Comparison of ENCODE assay signal across 18 cellular contexts in the genomic region with DNA sequence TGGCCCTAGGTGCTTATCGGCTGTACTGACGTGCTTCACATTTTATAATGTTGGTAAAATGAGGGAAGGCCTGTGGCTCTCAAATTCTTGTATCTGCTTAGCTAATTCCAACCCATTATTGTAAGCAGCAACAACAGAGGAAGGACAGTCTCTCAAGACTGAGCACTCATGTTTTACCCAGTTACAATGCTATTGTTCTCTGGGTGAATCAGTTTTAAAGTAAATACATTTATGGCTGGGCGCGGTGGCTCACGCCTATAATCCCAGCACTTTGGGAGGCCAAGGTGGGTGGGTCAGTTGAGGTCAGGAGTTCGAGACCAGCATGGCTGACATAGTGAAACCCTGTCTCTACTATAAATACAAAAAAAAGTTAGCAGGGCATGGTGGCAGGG.
DNase-seq lines count a peak whose midpoint lies in the region; ATAC-seq and TF ChIP-seq lines count a peak whose summit lies in the region.
"Had no signal": no experiment of that assay in that cellular context is flagged by ENCODE, and none has a peak within 500 bp of the region (broad histone marks: within the 10 kb centered on the region; RNA-seq: fewer than 3 reads in every experiment).

No MANE protein-coding gene starts in this region.

- no peaks in the 10 kb centered on the region for H3K36me3 ChIP-seq in RWPE2 (ENCODE audit: low read depth)
- no peaks in the 10 kb centered on the region for H3K36me3 ChIP-seq in mucosa of descending colon (ENCODE audit: low read depth)

- H3K27me3 ChIP-seq in RWPE2 (ENCODE audit: insufficient read depth, poor library complexity, severe bottlenecking): no peaks in the 10 kb centered on the region

- no peaks in the 10 kb centered on the region for H3K36me3 Mint-ChIP-seq in type B pancreatic cell
- H3K36me3 Mint-ChIP-seq in activated CD4-positive, alpha-beta memory T cell treated with anti-CD3 and anti-CD28 coated beads, Interleukin-2, amount 10 ng/mL, durations not matched to agents 7 days and 5 days (ENCODE audit: low read depth): no peaks in the 10 kb centered on the region
- H3K36me3 Mint-ChIP-seq: CD4-positive, alpha-beta memory T cell had no signal

- H3K4me1 ChIP-seq in RWPE2 (ENCODE audit: insufficient read depth, poor library complexity, severe bottlenecking): no peaks in the 10 kb centered on the region
- H3K4me1 ChIP-seq in mucosa of descending colon (ENCODE audit: low read depth): peaks cover 12% of the 10 kb centered on the region

- H3K4me3 ChIP-seq in RWPE2 (ENCODE audit: severe bottlenecking) (no peak overlapping the region), mucosa of descending colon (no peak overlapping the region)

- no peak for DNase-seq in Right ventricle myocardium inferior (ENCODE audit: missing footprints)
- DNase-seq in cardiac septum (ENCODE audit: low spot score): no peak
- no peak for DNase-seq in RWPE2 (ENCODE audit: low spot score)
- peak; percentile 62 to 78 (median 63) for DNase-seq in mucosa of descending colon
- no peak for DNase-seq in type B pancreatic cell (ENCODE audit: extremely low spot score, unreplicated experiment)
- DNase-seq in activated CD4-positive, alpha-beta memory T cell treated with anti-CD3 and anti-CD28 coated beads, Interleukin-2, amount 10 ng/mL, durations not matched to agents 7 days and 5 days: no peak
- no peak for DNase-seq in HEK293T (ENCODE audit: extremely low spot score)
- DNase-seq: CD4-positive, alpha-beta memory T cell; IMR-90; Karpas-422; MM.1S; NCI-H1092; NCI-H1436 treated with DMSO at 0.1 percent for 48 hours; NCI-H2029 treated with DMSO at 0.1 percent for 48 hours; NCI-H82; RPMI8226 had no signal

- H3K4me1 Mint-ChIP-seq in type B pancreatic cell (ENCODE audit: unreplicated experiment): peaks cover 10% of the 10 kb centered on the region
- H3K4me1 Mint-ChIP-seq in activated CD4-positive, alpha-beta memory T cell treated with anti-CD3 and anti-CD28 coated beads, Interleukin-2, amount 10 ng/mL, durations not matched to agents 7 days and 5 days: no peaks in the 10 kb centered on the region

- H3K9me3 ChIP-seq in RWPE2 (ENCODE audit: severe bottlenecking) (no peaks in the 10 kb centered on the region), mucosa of descending colon (no peaks in the 10 kb centered on the region)

- CTCF ChIA-PET in activated CD4-positive, alpha-beta memory T cell treated with anti-CD3 and anti-CD28 coated beads, Interleukin-2, amount 10 ng/mL, durations not matched to agents 7 days and 5 days (lab: Charles Lee): no interaction called here
- CTCF ChIA-PET in HEK293T (lab: Yijun Ruan, JAX): no interaction called here

- POLR2A ChIA-PET in activated CD4-positive, alpha-beta memory T cell treated with anti-CD3 and anti-CD28 coated beads, Interleukin-2, amount 10 ng/mL, durations not matched to agents 7 days and 5 days (lab: Charles Lee): no interaction called here
- POLR2A ChIA-PET in HEK293T (lab: Yijun Ruan, JAX): no interaction called here

- peaks cover 5% of the 10 kb centered on the region for H3K9me3 Mint-ChIP-seq in type B pancreatic cell
- H3K9me3 Mint-ChIP-seq in activated CD4-positive, alpha-beta memory T cell treated with anti-CD3 and anti-CD28 coated beads, Interleukin-2, amount 10 ng/mL, durations not matched to agents 7 days and 5 days: peaks cover 5% of the 10 kb centered on the region

- TF ChIP-seq CTCF in RWPE2 (IDR thresholded peaks at IDR 0.05; ENCODE audit: poor library complexity, severe bottlenecking) (no peak), mucosa of descending colon (IDR thresholded peaks at IDR 0.05) (no peak), type B pancreatic cell (conservative IDR thresholded peaks at IDR 0.05) (no peak)

- no peak overlapping the region for H3K4me3 Mint-ChIP-seq in type B pancreatic cell
- H3K4me3 Mint-ChIP-seq in activated CD4-positive, alpha-beta memory T cell treated with anti-CD3 and anti-CD28 coated beads, Interleukin-2, amount 10 ng/mL, durations not matched to agents 7 days and 5 days: no peak overlapping the region
- H3K4me3 Mint-ChIP-seq: CD4-positive, alpha-beta memory T cell had no signal

- peak overlapping the region; percentile 80 for H3K27ac Mint-ChIP-seq in type B pancreatic cell
- H3K27ac Mint-ChIP-seq in activated CD4-positive, alpha-beta memory T cell treated with anti-CD3 and anti-CD28 coated beads, Interleukin-2, amount 10 ng/mL, durations not matched to agents 7 days and 5 days: no peak overlapping the region
- H3K27ac Mint-ChIP-seq: CD4-positive, alpha-beta memory T cell had no signal

- intact Hi-C loops in Right ventricle myocardium inferior (cut with DNase I) (loop anchor here (10.0 kb wide), 1 partner anchor 298 kb away; no protein-coding TSS in a partner anchor), cardiac septum (cut with DNase I) (loop anchor here (10.0 kb wide), 1 partner anchor 348 kb away; no protein-coding TSS in a partner anchor), mucosa of descending colon (cut with DNase I, micrococcal nuclease) (no loop called here)

- H3K27ac ChIP-seq in RWPE2 (ENCODE audit: poor library complexity, severe bottlenecking): no peak overlapping the region
- H3K27ac ChIP-seq: HL-60 had no signal

- ATAC-seq in Right ventricle myocardium inferior (peak; percentile 5), RWPE2 (ENCODE audit: low read depth) (peak; percentile 62), mucosa of descending colon (peak; percentile 88), GM18517 (IDR thresholded peaks at IDR 0.05; ENCODE audit: unreplicated experiment) (no peak)

- no peaks in the 10 kb centered on the region for H3K27me3 Mint-ChIP-seq in type B pancreatic cell
- no peaks in the 10 kb centered on the region for H3K27me3 Mint-ChIP-seq in activated CD4-positive, alpha-beta memory T cell treated with anti-CD3 and anti-CD28 coated beads, Interleukin-2, amount 10 ng/mL, durations not matched to agents 7 days and 5 days
- H3K27me3 Mint-ChIP-seq: CD4-positive, alpha-beta memory T cell had no signal

TF ChIP-seq in HEK293T, 16 proteins besides CTCF, POLR2A, EP300 and RAD21:
- TF ChIP-seq LEF1 (IDR thresholded peaks at IDR 0.05; ENCODE audit: borderline replicate concordance) (no peak), TARDBP (IDR thresholded peaks at IDR 0.05) (no peak), FOXK2 (IDR thresholded peaks at IDR 0.05) (no peak), ELF4 (IDR thresholded peaks at IDR 0.05) (no peak), FOXA1 (IDR thresholded peaks at IDR 0.05) (no peak), ZNF384 (IDR thresholded peaks at IDR 0.05) (no peak), ARNT (IDR thresholded peaks at IDR 0.05) (no peak), FOXM1 (IDR thresholded peaks at IDR 0.05; ENCODE audit: borderline replicate concordance) (no peak), L3MBTL2 (conservative IDR thresholded peaks at IDR 0.05) (no peak), SUZ12 (IDR thresholded peaks at IDR 0.05) (no peak), SP1 (IDR thresholded peaks at IDR 0.05) (no peak), CTBP1 (IDR thresholded peaks at IDR 0.05; ENCODE audit: borderline replicate concordance) (no peak), BHLHE40 (IDR thresholded peaks at IDR 0.05; ENCODE audit: borderline replicate concordance) (no peak)
- TF ChIP-seq, protein P1, sequence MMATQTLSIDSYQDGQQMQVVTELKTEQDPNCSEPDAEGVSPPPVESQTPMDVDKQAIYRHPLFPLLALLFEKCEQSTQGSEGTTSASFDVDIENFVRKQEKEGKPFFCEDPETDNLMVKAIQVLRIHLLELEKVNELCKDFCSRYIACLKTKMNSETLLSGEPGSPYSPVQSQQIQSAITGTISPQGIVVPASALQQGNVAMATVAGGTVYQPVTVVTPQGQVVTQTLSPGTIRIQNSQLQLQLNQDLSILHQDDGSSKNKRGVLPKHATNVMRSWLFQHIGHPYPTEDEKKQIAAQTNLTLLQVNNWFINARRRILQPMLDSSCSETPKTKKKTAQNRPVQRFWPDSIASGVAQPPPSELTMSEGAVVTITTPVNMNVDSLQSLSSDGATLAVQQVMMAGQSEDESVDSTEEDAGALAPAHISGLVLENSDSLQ (IDR thresholded peaks at IDR 0.05): no peak

Comparison
In these comparisons a context has a peak if more than half of its experiments do, and no peak if none do; other contexts are left out.
1. DNase-seq: peak in mucosa of descending colon (3 of 3); none in Right ventricle myocardium inferior (single experiment), cardiac septum (single experiment), RWPE2 (single experiment), type B pancreatic cell (single experiment), activated CD4-positive, alpha-beta memory T cell treated with anti-CD3 and anti-CD28 coated beads, Interleukin-2, amount 10 ng/mL, durations not matched to agents 7 days and 5 days (single experiment) and HEK293T (single experiment).
2. intact Hi-C loops: an anchor here in Right ventricle myocardium inferior (10.0 kb wide) and cardiac septum (10.0 kb wide); none called in mucosa of descending colon.